Comparison of ENCODE assay signal across 8 cellular contexts in genomic region chr17:77322534-77323412, GRCh38.
DNase-seq lines count a peak whose midpoint lies in the region; ATAC-seq and TF ChIP-seq lines count a peak whose summit lies in the region.

No MANE protein-coding gene starts in this region.

- H2BK12ac ChIP-seq in trophoblast cell (ENCODE audit: low read length), result peak overlapping the region; percentile 37

- DNase-seq in HFF-Myc (ENCODE audit: extremely low read depth, low read depth), result peak; percentile 91
- no peak for DNase-seq in T-helper 17 cell
- peak; percentile 80 to 90 for DNase-seq in foreskin keratinocyte
- DNase-seq in trophoblast cell, result peak; percentile 94
- no peak for DNase-seq in NCI-H345 treated with DMSO at 0.1 percent for 48 hours (lab: John Stamatoyannopoulos, UW; ENCODE audit: unreplicated experiment)
- DNase-seq in activated T-helper 2 cell treated with anti-CD3 and anti-CD28 coated beads, Interferon-gamma antibody, Interleukin-2, Interleukin-4, amounts not matched to agents 10 μg/mL and 5 μg/mL and 100 μg/mL, durations not matched to agents 14 hours and 24 hours and 36 hours (ENCODE audit: low spot score), result no peak
- no peak for DNase-seq in stimulated activated CD4-positive, alpha-beta T cell treated with anti-CD3 and anti-CD28 coated beads, Interleukin-15, amount 100 ng/mL, for 24 hours

- ATAC-seq in T-helper 17 cell (no peak), foreskin keratinocyte (peak; percentile 61)

- peaks cover 16% of the 10 kb centered on the region for H3K79me2 ChIP-seq in trophoblast cell (ENCODE audit: control insufficient read depth, insufficient read depth, low read length, poor library complexity)

- peak overlapping the region; percentile 50 for H3K4me3 Mint-ChIP-seq in T-helper 17 cell
- no peak overlapping the region for H3K4me3 Mint-ChIP-seq in activated T-helper 2 cell treated with anti-CD3 and anti-CD28 coated beads, Interferon-gamma antibody, Interleukin-2, Interleukin-4, amounts not matched to agents 10 μg/mL and 5 μg/mL and 100 μg/mL, durations not matched to agents 14 hours and 24 hours and 36 hours (ENCODE audit: low read depth)

- H3K9me3 Mint-ChIP-seq in activated T-helper 2 cell treated with anti-CD3 and anti-CD28 coated beads, Interferon-gamma antibody, Interleukin-2, Interleukin-4, amounts not matched to agents 10 μg/mL and 5 μg/mL and 100 μg/mL, durations not matched to agents 14 hours and 24 hours and 36 hours, result no peaks in the 10 kb centered on the region

- peak overlapping the region; percentile 61 for H3K4me3 ChIP-seq in BLaER1
- peak overlapping the region; percentile 93 for H3K4me3 ChIP-seq in HFF-Myc (replicated peaks; ENCODE audit: low read depth, low read length)
- no peak overlapping the region for H3K4me3 ChIP-seq in trophoblast cell (ENCODE audit: low read depth, low read length)

- no peak overlapping the region for H3K23ac ChIP-seq in trophoblast cell (ENCODE audit: low read length)

- H3K4me2 ChIP-seq in BLaER1, result peak overlapping the region; percentile 100
- H3K4me2 ChIP-seq in trophoblast cell (ENCODE audit: low read length), result peak overlapping the region; percentile 42

- peaks cover 100% of the 10 kb centered on the region for H3K4me1 ChIP-seq in BLaER1
- H3K4me1 ChIP-seq in foreskin keratinocyte, result peaks cover 14% of the 10 kb centered on the region
- peaks cover 55 to 60% of the 10 kb centered on the region in 2 experiments for H3K4me1 ChIP-seq in trophoblast cell (ENCODE audit: control insufficient read depth in 1 of 2, insufficient read depth in 2 of 2, low read length in 2 of 2)

- H3K27me3 Mint-ChIP-seq in T-helper 17 cell, result no peaks in the 10 kb centered on the region
- H3K27me3 Mint-ChIP-seq in activated T-helper 2 cell treated with anti-CD3 and anti-CD28 coated beads, Interferon-gamma antibody, Interleukin-2, Interleukin-4, amounts not matched to agents 10 μg/mL and 5 μg/mL and 100 μg/mL, durations not matched to agents 14 hours and 24 hours and 36 hours (ENCODE audit: low read depth), result no peaks in the 10 kb centered on the region

- peak overlapping the region; percentile 88 for H3K18ac ChIP-seq in trophoblast cell (ENCODE audit: low read length)

- peak overlapping the region; percentile 94 for H2BK120ac ChIP-seq in trophoblast cell (ENCODE audit: insufficient read depth, low read length, poor library complexity)

- TF ChIP-seq CTCF in HFF-Myc (IDR thresholded peaks at IDR 0.05; ENCODE audit: low read depth, low read length, missing control alignments) (no peak), foreskin keratinocyte (conservative IDR thresholded peaks at IDR 0.05) (no peak)

- H3K14ac ChIP-seq in trophoblast cell (ENCODE audit: low read length), result peak overlapping the region; percentile 97

- peak overlapping the region; percentile 90 for H2BK5ac ChIP-seq in trophoblast cell (ENCODE audit: low read depth, low read length, poor library complexity)

- H4K20me1 ChIP-seq in BLaER1, result peaks cover 57% of the 10 kb centered on the region

- H4K91ac ChIP-seq in trophoblast cell (ENCODE audit: low read depth, low read length), result peak overlapping the region; percentile 98

- H3K9ac ChIP-seq in BLaER1 (peak overlapping the region; percentile 73), trophoblast cell (ENCODE audit: low read length) (peak overlapping the region; percentile 14)

- intact Hi-C loops in activated T-helper 2 cell treated with anti-CD3 and anti-CD28 coated beads, Interferon-gamma antibody, Interleukin-2, Interleukin-4, amounts not matched to agents 10 μg/mL and 5 μg/mL and 100 μg/mL, durations not matched to agents 14 hours and 24 hours and 36 hours (cut with micrococcal nuclease), result no loop called here

- peak overlapping the region; percentile 4 for H2AK5ac ChIP-seq in trophoblast cell (ENCODE audit: low read length)

- H3K36me3 ChIP-seq in BLaER1, result no peaks in the 10 kb centered on the region
- H3K36me3 ChIP-seq in trophoblast cell (ENCODE audit: control insufficient read depth in 1 of 2, insufficient read depth in 2 of 2, low read length in 2 of 2), result no peaks in the 10 kb centered on the region

- no CpG with 5 or more reads among the region's 31 CpGs for WGBS in trophoblast cell (ENCODE audit: extremely low coverage, insufficient coverage, insufficient read length)

- H3K79me1 ChIP-seq in trophoblast cell (ENCODE audit: low read length), result peaks cover 44% of the 10 kb centered on the region

- H3K36me3 Mint-ChIP-seq in T-helper 17 cell (ENCODE audit: low read depth), result no peaks in the 10 kb centered on the region
- no peaks in the 10 kb centered on the region for H3K36me3 Mint-ChIP-seq in activated T-helper 2 cell treated with anti-CD3 and anti-CD28 coated beads, Interferon-gamma antibody, Interleukin-2, Interleukin-4, amounts not matched to agents 10 μg/mL and 5 μg/mL and 100 μg/mL, durations not matched to agents 14 hours and 24 hours and 36 hours (ENCODE audit: low read depth)

- peak overlapping the region; percentile 88 for H4K8ac ChIP-seq in trophoblast cell (ENCODE audit: low read depth, low read length)

- H3K27ac ChIP-seq in BLaER1 (peak overlapping the region; percentile 86), foreskin keratinocyte (peak overlapping the region; percentile 98), trophoblast cell (ENCODE audit: low read depth, low read length) (peak overlapping the region; percentile 98)

- H3K27ac Mint-ChIP-seq in T-helper 17 cell, result no peak overlapping the region
- H3K27ac Mint-ChIP-seq in activated T-helper 2 cell treated with anti-CD3 and anti-CD28 coated beads, Interferon-gamma antibody, Interleukin-2, Interleukin-4, amounts not matched to agents 10 μg/mL and 5 μg/mL and 100 μg/mL, durations not matched to agents 14 hours and 24 hours and 36 hours, result no peak overlapping the region

- peak overlapping the region; percentile 13 for H4K12ac ChIP-seq in trophoblast cell (ENCODE audit: low read depth, low read length)

- H3K4me1 Mint-ChIP-seq in T-helper 17 cell, result peaks cover 40% of the 10 kb centered on the region
- H3K4me1 Mint-ChIP-seq in activated T-helper 2 cell treated with anti-CD3 and anti-CD28 coated beads, Interferon-gamma antibody, Interleukin-2, Interleukin-4, amounts not matched to agents 10 μg/mL and 5 μg/mL and 100 μg/mL, durations not matched to agents 14 hours and 24 hours and 36 hours (ENCODE audit: low read depth), result peaks cover 40% of the 10 kb centered on the region

- no peaks in the 10 kb centered on the region for H3K27me3 ChIP-seq in BLaER1
- no peaks in the 10 kb centered on the region for H3K27me3 ChIP-seq in foreskin keratinocyte
- no peaks in the 10 kb centered on the region for H3K27me3 ChIP-seq in trophoblast cell (ENCODE audit: insufficient read depth, low read length)

- peak overlapping the region; percentile 78 for H3K4ac ChIP-seq in trophoblast cell (ENCODE audit: low read depth, low read length)

- H3K9me3 ChIP-seq in BLaER1 (no peaks in the 10 kb centered on the region), T-helper 17 cell (ENCODE audit: control insufficient read depth, low read length, poor library complexity, severe bottlenecking) (no peaks in the 10 kb centered on the region), trophoblast cell (ENCODE audit: insufficient read depth, low read depth, low read length) (no peaks in the 10 kb centered on the region)

- H2AFZ ChIP-seq in trophoblast cell (ENCODE audit: insufficient read depth, low read length, poor library complexity), result peak overlapping the region; percentile 28

Comparison
In these comparisons a context has a peak if more than half of its experiments do, and no peak if none do; other contexts are left out.
1. DNase-seq: peak in HFF-Myc (single experiment), foreskin keratinocyte (2 of 2) and trophoblast cell (2 of 2); none in T-helper 17 cell (0 of 3), NCI-H345 treated with DMSO at 0.1 percent for 48 hours (single experiment), activated T-helper 2 cell treated with anti-CD3 and anti-CD28 coated beads, Interferon-gamma antibody, Interleukin-2, Interleukin-4, amounts not matched to agents 10 μg/mL and 5 μg/mL and 100 μg/mL, durations not matched to agents 14 hours and 24 hours and 36 hours (single experiment) and stimulated activated CD4-positive, alpha-beta T cell treated with anti-CD3 and anti-CD28 coated beads, Interleukin-15, amount 100 ng/mL, for 24 hours (single experiment).
2. Peak in every context shown above with its lines, with median percentiles within 50 percentile points of each other: H3K27ac ChIP-seq.